In genomic region chr11:6395470-6396060, GRCh38 we compare ENCODE assay signal across 19 cellular contexts.
"Had no signal": no experiment of that assay in that cellular context is flagged by ENCODE, and none has a peak within 500 bp of the region (broad histone marks: within the 10 kb centered on the region; RNA-seq: fewer than 3 reads in every experiment).

No MANE protein-coding gene starts in this region.

- H3K4me3 Mint-ChIP-seq: activated CD4-positive, alpha-beta T cell treated with anti-CD3 and anti-CD28 coated beads, Interleukin-2, amount 10 ng/mL, durations not matched to agents 7 days and 5 days had no signal

- H3K4me3 ChIP-seq: gastrocnemius medialis, mucosa of descending colon, pancreas, smooth muscle cell, tibial artery had no signal

- ATAC-seq: activated naive CD4-positive, alpha-beta T cell treated with anti-CD3 and anti-CD28 coated beads, Interleukin-2, amount 50 U/mL, for 72 hours; esophagus mucosa; gastrocnemius medialis; mucosa of descending colon; pancreas; sciatic nerve had no signal

- H3K27ac Mint-ChIP-seq: activated CD4-positive, alpha-beta T cell treated with anti-CD3 and anti-CD28 coated beads, Interleukin-2, amount 10 ng/mL, durations not matched to agents 7 days and 5 days had no signal

- H3K9me3 ChIP-seq: gastrocnemius medialis, mucosa of descending colon, pancreas, tibial artery had no signal

- H3K27me3 Mint-ChIP-seq: activated CD4-positive, alpha-beta T cell treated with anti-CD3 and anti-CD28 coated beads, Interleukin-2, amount 10 ng/mL, durations not matched to agents 7 days and 5 days; naive B cell had no signal

- DNase-seq: activated CD4-positive, alpha-beta T cell treated with anti-CD3 and anti-CD28 coated beads, Interleukin-2, amount 10 ng/mL, durations not matched to agents 7 days and 5 days; activated CD8-positive, alpha-beta memory T cell treated with anti-CD3 and anti-CD28 coated beads for 24 hours; activated CD8-positive, alpha-beta memory T cell treated with anti-CD3 and anti-CD28 coated beads, Interleukin-2, amount 50 U/mL, for 48 hours; activated gamma-delta T cell treated with Interleukin-2 at 50 U/mL for 16 hours; cortex of kidney; effector CD4-positive, alpha-beta T cell; gastrocnemius medialis; head of caudate nucleus; mesenchymal stem cell; mucosa of descending colon; naive B cell; stimulated activated CD4-positive, alpha-beta T cell treated with anti-CD3 and anti-CD28 coated beads, Interleukin-4, amount 100 ng/mL, for 1 hour; T1000 had no signal

- H3K9me3 Mint-ChIP-seq: activated CD4-positive, alpha-beta T cell treated with anti-CD3 and anti-CD28 coated beads, Interleukin-2, amount 10 ng/mL, durations not matched to agents 7 days and 5 days; activated naive CD4-positive, alpha-beta T cell treated with anti-CD3 and anti-CD28 coated beads, Interleukin-2, amount 50 U/mL, for 72 hours; naive B cell had no signal

- H3K27ac ChIP-seq: pancreas, tibial artery had no signal

- H3K27me3 ChIP-seq: gastrocnemius medialis, pancreas, tibial artery had no signal

- FAIRE-seq: pancreas had no signal

- H3K4me2 ChIP-seq: smooth muscle cell had no signal

- H3K36me3 ChIP-seq: pancreas had no signal
